Comparison of ENCODE assay signal across 15 cellular contexts in genomic region chr7:36795451-36796021, GRCh38.
A peak's percentile ranks its signal among the peaks of the same experiment; 100 is the strongest.
DNase-seq lines count a peak whose midpoint lies in the region; ATAC-seq and TF ChIP-seq lines count a peak whose summit lies in the region.
"Had no signal": no experiment of that assay in that cellular context is flagged by ENCODE, and none has a peak within 500 bp of the region (broad histone marks: within the 10 kb centered on the region; RNA-seq: fewer than 3 reads in every experiment).

No MANE protein-coding gene starts in this region.

- H3K4me1 Mint-ChIP-seq in Caco-2 (ENCODE audit: low read depth, unreplicated experiment) (peaks cover 19% of the 10 kb centered on the region), nephron progenitor cell (peaks cover 18% of the 10 kb centered on the region)
- peaks cover 28% of the 10 kb centered on the region for H3K4me1 Mint-ChIP-seq in activated T-cell treated with anti-CD3 and anti-CD28 coated beads, Interleukin-2, amount 50 U/mL, for 72 hours (ENCODE audit: low read depth)

- peak overlapping the region; percentile 81 for H3K27ac ChIP-seq in RWPE2 (ENCODE audit: poor library complexity, severe bottlenecking)
- peak overlapping the region in 3 of 8 donors; percentile 3 to 47 (median 19) for H3K27ac ChIP-seq in spleen
- H3K27ac ChIP-seq: thoracic aorta had no signal

- intact Hi-C loops in Caco-2 (cut with micrococcal nuclease; ENCODE audit: unreplicated experiment) (loop anchor here (2.0 to 10.0 kb wide), 3 partner anchors 19 to 321 kb away; no protein-coding TSS in a partner anchor), spleen (cut with DNase I; ENCODE audit: low total_unique reads) (no loop called here)

- no peaks in the 10 kb centered on the region for H3K36me3 Mint-ChIP-seq in Caco-2 (ENCODE audit: insufficient read depth, unreplicated experiment)
- no peaks in the 10 kb centered on the region for H3K36me3 Mint-ChIP-seq in nephron progenitor cell (ENCODE audit: low read depth)
- H3K36me3 Mint-ChIP-seq in activated T-cell treated with anti-CD3 and anti-CD28 coated beads, Interleukin-2, amount 50 U/mL, for 72 hours (ENCODE audit: insufficient read depth in 2 of 2) = no peaks in the 10 kb centered on the region

- ATAC-seq in RWPE2 (ENCODE audit: low read depth) = peak; percentile 88
- no peak for ATAC-seq in activated T-cell treated with anti-CD3 and anti-CD28 coated beads, Interleukin-2, amount 50 U/mL, for 72 hours (replicated peaks in 1 of 2)
- ATAC-seq: HCT116 had no signal

- H3K4me3 ChIP-seq in Caco-2 (ENCODE audit: low read depth, low read length) (no peak overlapping the region), RWPE2 (ENCODE audit: severe bottlenecking) (no peak overlapping the region), fibroblast of pulmonary artery (replicated peaks; ENCODE audit: low read depth, low read length) (no peak overlapping the region), spleen (no peak overlapping the region)
- H3K4me3 ChIP-seq: thoracic aorta had no signal

- H3K9me3 Mint-ChIP-seq in Caco-2 (ENCODE audit: unreplicated experiment) (peaks cover 23% of the 10 kb centered on the region), nephron progenitor cell (peaks cover 4% of the 10 kb centered on the region)
- H3K9me3 Mint-ChIP-seq in activated T-cell treated with anti-CD3 and anti-CD28 coated beads, Interleukin-2, amount 50 U/mL, for 72 hours = no peaks in the 10 kb centered on the region
- H3K9me3 Mint-ChIP-seq: activated T-cell treated with anti-CD3 and anti-CD28 coated beads, Interleukin-2, amount 50 U/mL, for 24 hours had no signal

- H3K9me3 ChIP-seq in Caco-2 (no peaks in the 10 kb centered on the region), RWPE2 (ENCODE audit: severe bottlenecking) (no peaks in the 10 kb centered on the region), spleen (no peaks in the 10 kb centered on the region)
- H3K9me3 ChIP-seq: thoracic aorta had no signal

- CTCF ChIA-PET in Caco-2 (lab: Charles Lee) = interaction anchor here (0.8 to 1.5 kb wide), 2 partner anchors 308 to 387 kb away, joined by 3 to 5 read pairs; no protein-coding TSS in a partner anchor

- POLR2A ChIA-PET in Caco-2 (lab: Charles Lee) = no interaction called here

- 63 to 76% (median 68%) methylated on average over 4 of the region's 4 CpGs for WGBS in spleen, 5 donors

- H3K27ac Mint-ChIP-seq in Caco-2 (ENCODE audit: unreplicated experiment) (peak overlapping the region; percentile 65), nephron progenitor cell (peak overlapping the region; percentile 15)
- H3K27ac Mint-ChIP-seq in activated T-cell treated with anti-CD3 and anti-CD28 coated beads, Interleukin-2, amount 50 U/mL, for 72 hours = no peak overlapping the region
- H3K27ac Mint-ChIP-seq: activated T-cell treated with anti-CD3 and anti-CD28 coated beads, Interleukin-2, amount 50 U/mL, for 24 hours had no signal

- no peaks in the 10 kb centered on the region; the same call in 1 of the 2 replicates for H3K36me3 ChIP-seq in Caco-2 (ENCODE audit: control insufficient read depth, insufficient read depth, low read length)
- H3K36me3 ChIP-seq in RWPE2 (ENCODE audit: low read depth) = no peaks in the 10 kb centered on the region
- no peaks in the 10 kb centered on the region for H3K36me3 ChIP-seq in spleen
- H3K36me3 ChIP-seq: thoracic aorta had no signal

- TF ChIP-seq CTCF in Caco-2 (IDR thresholded peaks at IDR 0.05; ENCODE audit: insufficient read depth in 1 of 2, low read depth in 1 of 2, low read length in 1 of 2, severe bottlenecking in 1 of 2, unreplicated experiment in 1 of 2) (no peak), RWPE2 (IDR thresholded peaks at IDR 0.05; ENCODE audit: poor library complexity, severe bottlenecking) (no peak), fibroblast of pulmonary artery (IDR thresholded peaks at IDR 0.05; ENCODE audit: low read length, missing control alignments) (no peak), nephron progenitor cell (IDR thresholded peaks at IDR 0.05) (no peak), spleen (IDR thresholded peaks at IDR 0.05 in 8 of 11, conservative IDR thresholded peaks at IDR 0.05 in 3 of 11) (no peak)

- peak overlapping the region; percentile 24 for H3K4me3 Mint-ChIP-seq in Caco-2 (ENCODE audit: unreplicated experiment)
- H3K4me3 Mint-ChIP-seq in nephron progenitor cell = no peak overlapping the region
- no peak overlapping the region for H3K4me3 Mint-ChIP-seq in activated T-cell treated with anti-CD3 and anti-CD28 coated beads, Interleukin-2, amount 50 U/mL, for 72 hours
- H3K4me3 Mint-ChIP-seq: activated CD4-positive, alpha-beta T cell treated with anti-CD3 and anti-CD28 coated beads, Interleukin-2, amount 10 ng/mL, durations not matched to agents 7 days and 5 days; activated T-cell treated with anti-CD3 and anti-CD28 coated beads, Interleukin-2, amount 50 U/mL, for 24 hours had no signal

- TF ChIP-seq POLR2A in spleen (IDR thresholded peaks at IDR 0.05) = no peak

- H3K27me3 Mint-ChIP-seq in Caco-2 (ENCODE audit: insufficient read depth, unreplicated experiment) (no peaks in the 10 kb centered on the region), nephron progenitor cell (ENCODE audit: low read depth, poor library complexity) (peaks cover 3% of the 10 kb centered on the region)
- H3K27me3 Mint-ChIP-seq in activated T-cell treated with anti-CD3 and anti-CD28 coated beads, Interleukin-2, amount 50 U/mL, for 72 hours (ENCODE audit: low read depth) = no peaks in the 10 kb centered on the region
- H3K27me3 Mint-ChIP-seq: activated CD4-positive, alpha-beta T cell treated with anti-CD3 and anti-CD28 coated beads, Interleukin-2, amount 10 ng/mL, durations not matched to agents 7 days and 5 days; activated T-cell treated with anti-CD3 and anti-CD28 coated beads, Interleukin-2, amount 50 U/mL, for 24 hours had no signal

- DNase-seq in Caco-2 (peak; percentile 30 to 44), RWPE2 (ENCODE audit: low spot score) (no peak), fibroblast of pulmonary artery (ENCODE audit: low read depth) (peak; percentile 3), nephron progenitor cell (no peak), medulla oblongata (ENCODE audit: extremely low spot score) (no peak), spleen (no peak), foreskin melanocyte (no peak)
- DNase-seq in activated T-cell treated with anti-CD3 and anti-CD28 coated beads, Interleukin-2, amount 50 U/mL, for 72 hours = no peak
- DNase-seq: activated CD4-positive, alpha-beta T cell treated with anti-CD3 and anti-CD28 coated beads, Interleukin-2, amount 10 ng/mL, durations not matched to agents 7 days and 5 days; activated T-cell treated with anti-CD3 and anti-CD28 coated beads, Interleukin-2, amount 50 U/mL, for 24 hours; NCI-H510A; stimulated activated CD4-positive, alpha-beta T cell treated with anti-CD3 and anti-CD28 coated beads, Interleukin-4, amount 100 ng/mL, for 24 hours; stimulated activated CD8-positive, alpha-beta memory T cell treated with anti-CD3 and anti-CD28 coated beads, Interleukin-4, amount 100 ng/mL, for 48 hours had no signal

- BruUV-seq in Caco-2 (replicated peaks; lab: Mats Ljungman, UMichigan) = no TSS peak

- H3K4me1 ChIP-seq in Caco-2 (peaks cover 29% of the 10 kb centered on the region), RWPE2 (ENCODE audit: insufficient read depth, poor library complexity, severe bottlenecking) (peaks cover 18% of the 10 kb centered on the region), spleen (peaks cover 0 to 5% (median 0%) of the 10 kb centered on the region in 6 donors)

- no peaks in the 10 kb centered on the region for H3K27me3 ChIP-seq in Caco-2 (replicated peaks; ENCODE audit: control insufficient read depth, insufficient read depth, low read length)
- H3K27me3 ChIP-seq in RWPE2 (ENCODE audit: insufficient read depth, poor library complexity, severe bottlenecking) = no peaks in the 10 kb centered on the region
- no peaks in the 10 kb centered on the region for H3K27me3 ChIP-seq in spleen (replicated peaks in 1 of 7)

Comparison
In these comparisons a context has a peak if more than half of its experiments do, and no peak if none do; other contexts are left out.
1. DNase-seq: peak in Caco-2 (2 of 2) and fibroblast of pulmonary artery (single experiment); none in RWPE2 (single experiment), nephron progenitor cell (single experiment), medulla oblongata (single experiment), spleen (single experiment), activated T-cell treated with anti-CD3 and anti-CD28 coated beads, Interleukin-2, amount 50 U/mL, for 72 hours (0 of 2) and foreskin melanocyte (single experiment).